In the genomic region with DNA sequence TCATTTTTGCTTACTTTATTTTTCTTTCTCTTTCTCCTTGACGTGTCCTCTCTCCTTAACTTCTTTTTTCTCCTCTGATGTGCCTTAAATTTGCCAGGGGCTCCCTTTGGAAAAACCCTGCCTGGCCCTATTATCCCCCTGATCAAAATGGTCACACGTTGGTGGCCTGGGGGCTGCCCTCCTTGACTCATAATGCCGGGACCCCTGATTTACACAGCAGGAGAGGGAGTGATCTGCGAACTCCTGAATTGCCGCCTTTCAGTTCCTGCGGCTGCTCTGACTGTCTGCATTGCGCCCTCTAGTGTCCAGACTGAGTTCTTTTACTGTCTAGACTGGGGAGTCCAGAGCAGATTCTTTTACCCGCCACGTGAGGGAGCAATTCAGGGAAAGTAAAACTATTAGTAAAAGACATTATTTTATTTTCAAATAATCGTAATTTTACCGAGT, we compare ENCODE assay signal across 8 cellular contexts. TPM values are rescaled to one million over a fixed set of nuclear protein-coding genes. Genes with fewer than 3 reads are reported as not detected.
A peak's percentile ranks its signal among the peaks of the same experiment; 100 is the strongest.
DNase-seq lines count a peak whose midpoint lies in the region; ATAC-seq and TF ChIP-seq lines count a peak whose summit lies in the region.

No MANE protein-coding gene starts in this region.

- TF ChIP-seq EP300 in SK-N-SH (IDR thresholded peaks at IDR 0.05; ENCODE audit: borderline replicate concordance in 1 of 2, low read depth in 1 of 2, low read length in 1 of 2), result no peak

- no peaks in the 10 kb centered on the region for H3K4me1 ChIP-seq in SK-N-SH (ENCODE audit: control insufficient read depth in 1 of 2, insufficient read depth in 2 of 2, low read depth in 1 of 2, low read length in 1 of 2)
- no peaks in the 10 kb centered on the region for H3K4me1 ChIP-seq in uterus

- H2AFZ ChIP-seq in SK-N-SH (ENCODE audit: low read depth), result peak overlapping the region; percentile 92

- H3K27ac ChIP-seq in SK-N-SH (ENCODE audit: low read depth in 2 of 2, low read length in 1 of 2) (no peak overlapping the region), uterus (no peak overlapping the region)

- no peaks in the 10 kb centered on the region for H3K79me2 ChIP-seq in SK-N-SH (ENCODE audit: insufficient read depth)

- DNase-seq in GM12865 (ENCODE audit: low read depth) (peak; percentile 95), NCI-H1048 (lab: John Stamatoyannopoulos, UW) (peak; percentile 86), SK-N-SH (peak; percentile 70), head of caudate nucleus (peak; percentile 18 to 90 (median 72)), progenitor cell of endocrine pancreas (ENCODE audit: low spot score, unreplicated experiment) (peak; percentile 65), uterus (peak; percentile 41 to 52)
- peak; percentile 79 to 80 for DNase-seq in activated naive CD4-positive, alpha-beta T cell treated with anti-CD3 and anti-CD28 coated beads, Interleukin-2, amount 50 U/mL, for 72 hours (ENCODE audit: low spot score in 2 of 2)

- H3F3A ChIP-seq in SK-N-SH (replicated peaks; ENCODE audit: insufficient read depth), result no peaks in the 10 kb centered on the region

- H3K9ac ChIP-seq in SK-N-SH, result peak overlapping the region; percentile 33; the same call in 1 of the 2 replicates

- peaks cover 2% of the 10 kb centered on the region for H3K4me1 Mint-ChIP-seq in progenitor cell of endocrine pancreas (ENCODE audit: low read depth)

- H3K9me3 Mint-ChIP-seq in activated naive CD4-positive, alpha-beta T cell treated with anti-CD3 and anti-CD28 coated beads, Interleukin-2, amount 50 U/mL, for 72 hours, result peaks cover 3 to 4% of the 10 kb centered on the region in 2 donors
- H3K9me3 Mint-ChIP-seq in progenitor cell of endocrine pancreas (ENCODE audit: low read depth), result no peaks in the 10 kb centered on the region

- WGBS in SK-N-SH (ENCODE audit: low lambda C conversion rate), result 3% methylated on average over 11 of the region's 11 CpGs

- POLR2A ChIA-PET in SK-N-SH (lab: Yijun Ruan, JAX), result no interaction called here

- no peaks in the 10 kb centered on the region for H4K20me1 ChIP-seq in SK-N-SH (ENCODE audit: insufficient read depth)

- peak; percentile 48 for TF ChIP-seq RAD21 in SK-N-SH (IDR thresholded peaks at IDR 0.05; ENCODE audit: low read length)

- intact Hi-C loops in head of caudate nucleus (cut with DNase I) (no loop called here), uterus (cut with DNase I; ENCODE audit: low total_unique reads) (no loop called here)

- ATAC-seq in HG02588 (IDR thresholded peaks at IDR 0.05; ENCODE audit: unreplicated experiment), result peak; percentile 74
- peak; percentile 66 to 77 for ATAC-seq in activated naive CD4-positive, alpha-beta T cell treated with anti-CD3 and anti-CD28 coated beads, Interleukin-2, amount 50 U/mL, for 72 hours

- H3K4me3 ChIP-seq in GM12865 (ENCODE audit: low read depth, low read length), result peak overlapping the region; percentile 38
- peak overlapping the region; percentile 32 to 66; a peak in 3 of 4 replicates for H3K4me3 ChIP-seq in SK-N-SH (ENCODE audit: low read depth in 2 of 2, low read length in 1 of 2)
- no peak overlapping the region for H3K4me3 ChIP-seq in uterus

- peaks cover 7% of the 10 kb centered on the region; the same call in 1 of the 2 replicates for H3K27me3 ChIP-seq in SK-N-SH (ENCODE audit: insufficient read depth)
- no peaks in the 10 kb centered on the region for H3K27me3 ChIP-seq in uterus

- H3K36me3 Mint-ChIP-seq in activated naive CD4-positive, alpha-beta T cell treated with anti-CD3 and anti-CD28 coated beads, Interleukin-2, amount 50 U/mL, for 72 hours, result peaks cover 5 to 12% of the 10 kb centered on the region in 2 donors
- H3K36me3 Mint-ChIP-seq in progenitor cell of endocrine pancreas (ENCODE audit: insufficient read depth), result no peaks in the 10 kb centered on the region

- CTCF ChIA-PET in SK-N-SH (lab: Yijun Ruan, JAX), result interaction anchor here (0.7 to 2.0 kb wide), 9 partner anchors 10 to 64 kb away, joined by 3 to 10 read pairs (median 5); no protein-coding TSS in a partner anchor

- H3K4me2 ChIP-seq in SK-N-SH, result peak overlapping the region; percentile 85

- no peaks in the 10 kb centered on the region for H3K36me3 ChIP-seq in SK-N-SH (replicated peaks in 1 of 2; ENCODE audit: control insufficient read depth in 1 of 2, insufficient read depth in 2 of 2, low read length in 1 of 2)
- no peaks in the 10 kb centered on the region for H3K36me3 ChIP-seq in uterus

- H3K27me3 Mint-ChIP-seq in progenitor cell of endocrine pancreas, result peaks cover 61% of the 10 kb centered on the region

- H3K9me3 ChIP-seq in SK-N-SH, result no peaks in the 10 kb centered on the region
- no peaks in the 10 kb centered on the region for H3K9me3 ChIP-seq in uterus

- no peak for TF ChIP-seq POLR2A in uterus (IDR thresholded peaks at IDR 0.05)

- peak overlapping the region; percentile 54 for H3K4me3 Mint-ChIP-seq in progenitor cell of endocrine pancreas (ENCODE audit: low read depth)

- H3K27ac Mint-ChIP-seq in activated naive CD4-positive, alpha-beta T cell treated with anti-CD3 and anti-CD28 coated beads, Interleukin-2, amount 50 U/mL, for 72 hours, result peak overlapping the region; percentile 81 to 97
- H3K27ac Mint-ChIP-seq in progenitor cell of endocrine pancreas, result peak overlapping the region; percentile 67

- TF ChIP-seq CTCF in GM12865 (IDR thresholded peaks at IDR 0.05; ENCODE audit: insufficient read depth, low read depth, low read length, missing control alignments), result peak; percentile 95
- peak; percentile 99 for TF ChIP-seq CTCF in SK-N-SH (IDR thresholded peaks at IDR 0.05)
- TF ChIP-seq CTCF in progenitor cell of endocrine pancreas (IDR thresholded peaks at IDR 0.05; ENCODE audit: unreplicated experiment), result peak; percentile 99
- TF ChIP-seq CTCF in uterus (IDR thresholded peaks at IDR 0.05), result peak; percentile 66 to 79 (median 70)

- H3K9me2 ChIP-seq in SK-N-SH, result no peaks in the 10 kb centered on the region

TF ChIP-seq in SK-N-SH, 30 proteins besides CTCF, POLR2A, EP300 and RAD21:
- TF ChIP-seq MXI1 (IDR thresholded peaks at IDR 0.05; ENCODE audit: low read depth, low read length), result no peak
- no peak for TF ChIP-seq ELF1 (IDR thresholded peaks at IDR 0.05)
- no peak for TF ChIP-seq MEF2A (IDR thresholded peaks at IDR 0.05; ENCODE audit: borderline replicate concordance, low read depth)
- peak; percentile 50; the same call in 1 of the 2 replicates for TF ChIP-seq RFX5 (IDR thresholded peaks at IDR 0.05; ENCODE audit: low read length)
- no peak for TF ChIP-seq JUND (IDR thresholded peaks at IDR 0.05)
- no peak for TF ChIP-seq RCOR1 (IDR thresholded peaks at IDR 0.05; ENCODE audit: low read length)
- TF ChIP-seq SMC3 (IDR thresholded peaks at IDR 0.05; ENCODE audit: low read depth, low read length), result peak; percentile 38
TF ChIP-seq in SK-N-SH: peak in this region for 2.

RNA-seq across cellular contexts. Expression of a gene that starts 44.8 kb away (rescaled TPM):
- polyA plus RNA-seq in SK-N-SH (2012; rRNA removed), result not detected in 2 replicates
- not detected in 2 replicates for polyA plus RNA-seq in SK-N-SH (2012; cell fraction: cytosol; rRNA removed)
- not detected in 2 replicates for polyA plus RNA-seq in SK-N-SH (2012; cell fraction: nucleus; rRNA removed)
- 1,000 to 10,000 TPM; 1,692 to 2,337 TPM for total RNA-seq in activated naive CD4-positive, alpha-beta T cell treated with anti-CD3 and anti-CD28 coated beads, Interleukin-2, amount 50 U/mL, for 72 hours
- total RNA-seq in progenitor cell of endocrine pancreas, result not detected in 2 replicates
- 100 to 1,000 TPM in 1 of 4 donors, 1 to 10 TPM in 1, not detected in 2; 2.8 to 122 TPM for total RNA-seq in uterus

Comparison
In these comparisons a context has a peak if more than half of its experiments do, and no peak if none do; other contexts are left out.
1. H3K4me3 ChIP-seq: peak in GM12865 (single experiment) and SK-N-SH (2 of 2); none in uterus (0 of 2).
2. RNA of a gene that starts 44.8 kb away (total RNA-seq): 1,692 to 2,337 TPM in activated naive CD4-positive, alpha-beta T cell treated with anti-CD3 and anti-CD28 coated beads, Interleukin-2, amount 50 U/mL, for 72 hours; 2.8 to 122 TPM in uterus and not detected in progenitor cell of endocrine pancreas; every median in the first group is over 10 times any median in the second.
3. Peak in every context shown above with its lines, with median percentiles within 50 percentile points of each other: DNase-seq and CTCF ChIP-seq.